In genomic region chr6:15498640-15499039, GRCh38 we compare ENCODE assay signal across 22 cellular contexts.
A peak's percentile ranks its signal among the peaks of the same experiment; 100 is the strongest.
DNase-seq lines count a peak whose midpoint lies in the region; ATAC-seq, FAIRE-seq and TF ChIP-seq lines count a peak whose summit lies in the region.
"Had no signal": no experiment of that assay in that cellular context is flagged by ENCODE, and none has a peak within 500 bp of the region (broad histone marks: within the 10 kb centered on the region; RNA-seq: fewer than 3 reads in every experiment).

No MANE protein-coding gene starts in this region.

- H3K4me3 ChIP-seq in fibroblast of the aortic adventitia (ENCODE audit: low read depth, low read length), result no peak overlapping the region
- H3K4me3 ChIP-seq in transverse colon, result no peak overlapping the region
- H3K4me3 ChIP-seq: BLaER1, esophagus squamous epithelium had no signal

- peaks cover 0 to 7% (median 3%) of the 10 kb centered on the region in 4 donors for H3K4me1 ChIP-seq in transverse colon

- no peak overlapping the region for H3K27ac ChIP-seq in transverse colon
- H3K27ac ChIP-seq: BLaER1, brain microvascular endothelial cell, esophagus squamous epithelium had no signal

- no peaks in the 10 kb centered on the region for H3K9me3 ChIP-seq in transverse colon
- H3K9me3 ChIP-seq: BLaER1, esophagus squamous epithelium had no signal

- intact Hi-C loops in activated CD8-positive, alpha-beta T cell treated with anti-CD3 and anti-CD28 coated beads for 36 hours (cut with micrococcal nuclease), result no loop called here
- intact Hi-C loops in transverse colon (cut with DNase I; ENCODE audit: low total_unique reads), result loop anchor here (10.0 kb wide), 2 partner anchors 254 to 1284 kb away; partner anchors contain the start of gene JARID2

- peaks cover 0 to 15% (median 5%) of the 10 kb centered on the region in 4 donors for H3K36me3 ChIP-seq in transverse colon

- H3K27ac Mint-ChIP-seq in activated CD8-positive, alpha-beta T cell treated with anti-CD3 and anti-CD28 coated beads, Interleukin-2, amount 10 ng/mL, durations not matched to agents 7 days and 5 days, result peak overlapping the region; percentile 10
- no peak overlapping the region for H3K27ac Mint-ChIP-seq in activated CD8-positive, alpha-beta T cell treated with anti-CD3 and anti-CD28 coated beads for 36 hours
- H3K27ac Mint-ChIP-seq in WTC11, result peak overlapping the region; percentile 89; the same call in 1 of the 2 replicates
- H3K27ac Mint-ChIP-seq: activated CD4-positive, alpha-beta T cell treated with anti-CD3 and anti-CD28 coated beads, Interleukin-2, amount 10 ng/mL, durations not matched to agents 7 days and 5 days; memory B cell; stimulated activated memory B cell treated with anti-CD40 and anti-IgM and Interleukin-4, amounts not matched to agents 10 μg/mL and 1 μg/mL and 100 μg/mL, for 72 hours; type B pancreatic cell had no signal

- H3K27me3 ChIP-seq in transverse colon, result no peaks in the 10 kb centered on the region
- H3K27me3 ChIP-seq: BLaER1, brain microvascular endothelial cell, esophagus squamous epithelium had no signal

- ATAC-seq in activated CD8-positive, alpha-beta T cell treated with anti-CD3 and anti-CD28 coated beads, Interleukin-2, amount 10 ng/mL, durations not matched to agents 7 days and 5 days, result no peak
- ATAC-seq in activated CD8-positive, alpha-beta T cell treated with anti-CD3 and anti-CD28 coated beads for 36 hours, result no peak
- ATAC-seq in WTC11 (no peak), HG02981 (IDR thresholded peaks at IDR 0.05; ENCODE audit: unreplicated experiment) (no peak)
- ATAC-seq: stimulated activated memory B cell treated with anti-CD40 and anti-IgM and Interleukin-4, amounts not matched to agents 10 μg/mL and 1 μg/mL and 100 μg/mL, for 72 hours had no signal

- in situ Hi-C loops in transverse colon (cut with MboI; ENCODE audit: low pct_ligation_motif_present in 1 of 4, low pct_unique_long_range_greater_than_20kb in 1 of 4, low sequenced_read_pairs in 3 of 4), result loop anchor here in 3 of 4 donors (25.0 kb wide), 1 partner anchor 1286 kb away; no protein-coding TSS in a partner anchor

- WGBS in transverse colon (ENCODE audit: low coverage in 1 of 2), 2 donors, result 89% methylated on average over 12 of the region's 12 CpGs; no CpG with 5 or more reads in 1 of the 2 donors

- no peaks in the 10 kb centered on the region for H3K4me1 Mint-ChIP-seq in activated CD8-positive, alpha-beta T cell treated with anti-CD3 and anti-CD28 coated beads, Interleukin-2, amount 10 ng/mL, durations not matched to agents 7 days and 5 days (ENCODE audit: low read depth)
- H3K4me1 Mint-ChIP-seq in activated CD8-positive, alpha-beta T cell treated with anti-CD3 and anti-CD28 coated beads for 36 hours (ENCODE audit: low read depth), result peaks cover 4% of the 10 kb centered on the region
- peaks cover 37% of the 10 kb centered on the region for H3K4me1 Mint-ChIP-seq in WTC11
- H3K4me1 Mint-ChIP-seq: activated CD4-positive, alpha-beta T cell treated with anti-CD3 and anti-CD28 coated beads, Interleukin-2, amount 10 ng/mL, durations not matched to agents 7 days and 5 days had no signal

- no peaks in the 10 kb centered on the region for H3K27me3 Mint-ChIP-seq in activated CD8-positive, alpha-beta T cell treated with anti-CD3 and anti-CD28 coated beads, Interleukin-2, amount 10 ng/mL, durations not matched to agents 7 days and 5 days (ENCODE audit: low read depth)
- no peaks in the 10 kb centered on the region for H3K27me3 Mint-ChIP-seq in activated CD8-positive, alpha-beta T cell treated with anti-CD3 and anti-CD28 coated beads for 36 hours
- no peaks in the 10 kb centered on the region; the same call in 1 of the 2 replicates for H3K27me3 Mint-ChIP-seq in WTC11 (ENCODE audit: low read depth)
- H3K27me3 Mint-ChIP-seq: activated CD4-positive, alpha-beta T cell treated with anti-CD3 and anti-CD28 coated beads, Interleukin-2, amount 10 ng/mL, durations not matched to agents 7 days and 5 days; activated naive CD8-positive, alpha-beta T cell treated with anti-CD3 and anti-CD28 coated beads, Interleukin-2, amount 10 ng/mL, durations not matched to agents 7 days and 5 days; memory B cell; stimulated activated memory B cell treated with anti-CD40 and anti-IgM and Interleukin-4, amounts not matched to agents 10 μg/mL and 1 μg/mL and 100 μg/mL, for 72 hours; type B pancreatic cell had no signal

- H3K36me3 Mint-ChIP-seq in activated CD8-positive, alpha-beta T cell treated with anti-CD3 and anti-CD28 coated beads, Interleukin-2, amount 10 ng/mL, durations not matched to agents 7 days and 5 days (ENCODE audit: low read depth), result peaks cover 29% of the 10 kb centered on the region
- H3K36me3 Mint-ChIP-seq in activated CD8-positive, alpha-beta T cell treated with anti-CD3 and anti-CD28 coated beads for 36 hours (ENCODE audit: low read depth), result peaks cover 34% of the 10 kb centered on the region
- H3K36me3 Mint-ChIP-seq in WTC11, result peaks cover 81% of the 10 kb centered on the region

- POLR2A ChIA-PET in activated CD8-positive, alpha-beta T cell treated with anti-CD3 and anti-CD28 coated beads, Interleukin-2, amount 10 ng/mL, durations not matched to agents 7 days and 5 days (lab: Charles Lee), result no interaction called here
- POLR2A ChIA-PET in activated CD8-positive, alpha-beta T cell treated with anti-CD3 and anti-CD28 coated beads for 36 hours (lab: Charles Lee), result no interaction called here
- POLR2A ChIA-PET in WTC11 (lab: Charles Lee), result no interaction called here

- no peak for TF ChIP-seq POLR2A in transverse colon (IDR thresholded peaks at IDR 0.05)
- no peak for TF ChIP-seq POLR2A in GM12892 (IDR thresholded peaks at IDR 0.05; ENCODE audit: low read depth, low read length)

- CTCF ChIA-PET in activated CD8-positive, alpha-beta T cell treated with anti-CD3 and anti-CD28 coated beads, Interleukin-2, amount 10 ng/mL, durations not matched to agents 7 days and 5 days (lab: Charles Lee), result no interaction called here
- CTCF ChIA-PET in activated CD8-positive, alpha-beta T cell treated with anti-CD3 and anti-CD28 coated beads for 36 hours (lab: Charles Lee), result no interaction called here
- CTCF ChIA-PET in WTC11 (lab: Charles Lee), result no interaction called here

- no peak for TF ChIP-seq CTCF in activated CD8-positive, alpha-beta T cell treated with anti-CD3 and anti-CD28 coated beads for 36 hours (IDR thresholded peaks at IDR 0.05)
- TF ChIP-seq CTCF in WTC11 (IDR thresholded peaks at IDR 0.05), result no peak
- no peak for TF ChIP-seq CTCF in fibroblast of the aortic adventitia (IDR thresholded peaks at IDR 0.05; ENCODE audit: insufficient read depth, low read length)
- no peak for TF ChIP-seq CTCF in transverse colon (IDR thresholded peaks at IDR 0.05)

- no peaks in the 10 kb centered on the region for H3K9me3 Mint-ChIP-seq in activated CD8-positive, alpha-beta T cell treated with anti-CD3 and anti-CD28 coated beads, Interleukin-2, amount 10 ng/mL, durations not matched to agents 7 days and 5 days (ENCODE audit: insufficient read depth)
- H3K9me3 Mint-ChIP-seq in activated CD8-positive, alpha-beta T cell treated with anti-CD3 and anti-CD28 coated beads for 36 hours, result no peaks in the 10 kb centered on the region
- H3K9me3 Mint-ChIP-seq in WTC11, result no peaks in the 10 kb centered on the region
- H3K9me3 Mint-ChIP-seq: activated CD4-positive, alpha-beta T cell treated with anti-CD3 and anti-CD28 coated beads, Interleukin-2, amount 10 ng/mL, durations not matched to agents 7 days and 5 days; activated naive CD8-positive, alpha-beta T cell treated with anti-CD3 and anti-CD28 coated beads, Interleukin-2, amount 10 ng/mL, durations not matched to agents 7 days and 5 days; memory B cell; stimulated activated memory B cell treated with anti-CD40 and anti-IgM and Interleukin-4, amounts not matched to agents 10 μg/mL and 1 μg/mL and 100 μg/mL, for 72 hours; type B pancreatic cell had no signal

- no peak overlapping the region for H3K4me3 Mint-ChIP-seq in activated CD8-positive, alpha-beta T cell treated with anti-CD3 and anti-CD28 coated beads, Interleukin-2, amount 10 ng/mL, durations not matched to agents 7 days and 5 days
- H3K4me3 Mint-ChIP-seq in activated CD8-positive, alpha-beta T cell treated with anti-CD3 and anti-CD28 coated beads for 36 hours, result no peak overlapping the region
- no peak overlapping the region for H3K4me3 Mint-ChIP-seq in WTC11
- H3K4me3 Mint-ChIP-seq: activated CD4-positive, alpha-beta T cell treated with anti-CD3 and anti-CD28 coated beads, Interleukin-2, amount 10 ng/mL, durations not matched to agents 7 days and 5 days; activated naive CD8-positive, alpha-beta T cell treated with anti-CD3 and anti-CD28 coated beads, Interleukin-2, amount 10 ng/mL, durations not matched to agents 7 days and 5 days; memory B cell; stimulated activated memory B cell treated with anti-CD40 and anti-IgM and Interleukin-4, amounts not matched to agents 10 μg/mL and 1 μg/mL and 100 μg/mL, for 72 hours; type B pancreatic cell had no signal

- DNase-seq in activated CD8-positive, alpha-beta T cell treated with anti-CD3 and anti-CD28 coated beads, Interleukin-2, amount 10 ng/mL, durations not matched to agents 7 days and 5 days, result no peak
- no peak for DNase-seq in activated CD8-positive, alpha-beta T cell treated with anti-CD3 and anti-CD28 coated beads for 36 hours
- no peak for DNase-seq in WTC11 (ENCODE audit: low spot score)
- DNase-seq in fibroblast of the aortic adventitia (ENCODE audit: low read depth), result peak; percentile 33
- peak; percentile 9 for DNase-seq in transverse colon
- no peak for DNase-seq in GM12892 (ENCODE audit: insufficient read length)
- DNase-seq in NCI-H510A treated with DMSO at 0.1 percent for 48 hours (lab: John Stamatoyannopoulos, UW), result no peak
- DNase-seq: activated CD4-positive, alpha-beta T cell treated with anti-CD3 and anti-CD28 coated beads, Interleukin-2, amount 10 ng/mL, durations not matched to agents 7 days and 5 days; activated naive CD8-positive, alpha-beta T cell treated with anti-CD3 and anti-CD28 coated beads, Interleukin-2, amount 10 ng/mL, durations not matched to agents 7 days and 5 days; activated T-cell treated with anti-CD3 and anti-CD28 coated beads, Interleukin-2, amount 50 U/mL, for 1 hour; brain microvascular endothelial cell; DMS 273 treated with DMSO at 0.1 percent for 48 hours; esophagus squamous epithelium; NCI-H2029 treated with DMSO at 0.1 percent for 48 hours; NCI-H524 treated with DMSO at 0.1 percent for 48 hours had no signal

- FAIRE-seq in GM12892 (lab: Jason Lieb, UNC), result no peak
- FAIRE-seq: A204.1, H54 had no signal

- TF ChIP-seq EP300 in transverse colon (IDR thresholded peaks at IDR 0.05; ENCODE audit: low read depth), result no peak

TF ChIP-seq in WTC11, 78 proteins besides CTCF, POLR2A, EP300 and RAD21:
- TF ChIP-seq OVOL2 (CRISPR knock-in tag; IDR thresholded peaks at IDR 0.05; ENCODE audit: borderline replicate concordance) (no peak), ZNF219 (CRISPR knock-in tag; IDR thresholded peaks at IDR 0.05; ENCODE audit: borderline replicate concordance) (no peak)
TF ChIP-seq in WTC11: peak in this region for 0.

Comparison
In these comparisons a context has a peak if more than half of its experiments do, and no peak if none do; other contexts are left out.
1. DNase-seq: peak in fibroblast of the aortic adventitia (single experiment) and transverse colon (single experiment); none in activated CD8-positive, alpha-beta T cell treated with anti-CD3 and anti-CD28 coated beads, Interleukin-2, amount 10 ng/mL, durations not matched to agents 7 days and 5 days (single experiment), activated CD8-positive, alpha-beta T cell treated with anti-CD3 and anti-CD28 coated beads for 36 hours (single experiment), WTC11 (single experiment), GM12892 (single experiment) and NCI-H510A treated with DMSO at 0.1 percent for 48 hours (single experiment).